In the genomic region with DNA sequence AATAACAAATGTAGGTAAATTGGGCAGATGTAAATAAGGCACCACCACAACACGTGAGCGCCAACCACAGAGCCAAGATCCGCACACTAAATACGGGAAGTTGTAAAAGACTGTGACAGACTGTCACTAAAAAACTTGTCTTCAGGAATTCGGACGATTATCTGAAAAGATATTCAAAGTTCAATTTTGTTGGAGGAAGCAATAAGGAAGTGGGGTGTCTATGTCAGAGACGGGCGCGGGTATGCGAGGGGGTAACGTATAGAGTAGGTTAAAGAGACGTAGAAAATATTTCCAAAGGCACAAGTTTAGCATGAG, we compare ENCODE assay signal across 8 cellular contexts. TPM values are rescaled to one million over a fixed set of nuclear protein-coding genes. Genes with fewer than 3 reads are reported as not detected.
DNase-seq lines count a peak whose midpoint lies in the region; ATAC-seq, FAIRE-seq and TF ChIP-seq lines count a peak whose summit lies in the region.

No MANE protein-coding gene starts in this region.

- FAIRE-seq in astrocyte (lab: Jason Lieb, UNC) (no peak), keratinocyte (lab: Jason Lieb, UNC) (no peak)

- peak overlapping the region; percentile 68 for H3K27ac Mint-ChIP-seq in astrocyte (ENCODE audit: unreplicated experiment)

- peak overlapping the region; percentile 97 for H3K27ac ChIP-seq in astrocyte (ENCODE audit: low read depth, low read length)
- peak overlapping the region; percentile 92 for H3K27ac ChIP-seq in keratinocyte (ENCODE audit: control insufficient read depth, insufficient read depth, low read length)

- H3K27me3 ChIP-seq in astrocyte (ENCODE audit: insufficient read depth, low read length), result no peaks in the 10 kb centered on the region
- H3K27me3 ChIP-seq in keratinocyte (ENCODE audit: control insufficient read depth, extremely low read depth, insufficient read depth, low read length), result no peaks in the 10 kb centered on the region

- H3K4me1 ChIP-seq in astrocyte (ENCODE audit: insufficient read depth, low read length) (peaks cover 22% of the 10 kb centered on the region), keratinocyte (ENCODE audit: control insufficient read depth, extremely low read depth, insufficient read depth, low read length) (peaks cover 21% of the 10 kb centered on the region)

- H3K9me3 Mint-ChIP-seq in astrocyte (ENCODE audit: unreplicated experiment), result no peaks in the 10 kb centered on the region

- TF ChIP-seq CTCF in GM12864 (IDR thresholded peaks at IDR 0.05; ENCODE audit: low read depth, low read length, missing control alignments) (no peak), astrocyte (IDR thresholded peaks at IDR 0.05; ENCODE audit: insufficient read depth, low read depth, low read length) (no peak), keratinocyte (optimal IDR thresholded peaks at IDR 0.05 in 1 of 3, IDR thresholded peaks at IDR 0.05 in 1 of 3, conservative IDR thresholded peaks at IDR 0.05 in 1 of 3; ENCODE audit: extremely low read depth in 1 of 3, insufficient read depth in 2 of 3, low read length in 3 of 3) (no peak), GM20000 (IDR thresholded peaks at IDR 0.05; ENCODE audit: extremely low read depth, missing control alignments) (no peak)

- peak; percentile 79 for DNase-seq in GM12864 (ENCODE audit: low read depth)
- peak; percentile 21 for DNase-seq in SKM-1 treated with dmso at 0.1 percent for 144 hours (lab: John Stamatoyannopoulos, UW; ENCODE audit: unreplicated experiment)
- no peak for DNase-seq in astrocyte (ENCODE audit: low read depth)
- DNase-seq in keratinocyte (ENCODE audit: low read depth, low spot score), result no peak
- peak in 2 of 3 donors; percentile 7 to 16 for DNase-seq in stimulated activated CD4-positive, alpha-beta T cell treated with anti-CD3 and anti-CD28 coated beads, TNF-alpha, amount 100 ng/mL, for 1 hour (ENCODE audit: low read depth in 3 of 3, low spot score in 1 of 3)
- DNase-seq in GM20000 (ENCODE audit: low spot score), result no peak
- DNase-seq in NCI-H2196 (lab: John Stamatoyannopoulos, UW; ENCODE audit: unreplicated experiment), result no peak

- no peaks in the 10 kb centered on the region for H3K27me3 Mint-ChIP-seq in astrocyte (ENCODE audit: low read depth, unreplicated experiment)

- H3K36me3 Mint-ChIP-seq in astrocyte (ENCODE audit: low read depth, unreplicated experiment), result peaks cover 3% of the 10 kb centered on the region

- H3K9ac ChIP-seq in astrocyte (ENCODE audit: low read length), result peak overlapping the region; percentile 91
- peak overlapping the region; percentile 90 for H3K9ac ChIP-seq in keratinocyte (ENCODE audit: control insufficient read depth, extremely low read depth, insufficient read depth, low read length)

- H4K20me1 ChIP-seq in astrocyte (ENCODE audit: insufficient read depth, low read length) (peaks cover 30% of the 10 kb centered on the region), keratinocyte (ENCODE audit: control insufficient read depth, extremely low read depth, insufficient read depth, low read length) (peaks cover 4% of the 10 kb centered on the region)

- H3K79me2 ChIP-seq in astrocyte (ENCODE audit: insufficient read depth, low read length), result peaks cover 35% of the 10 kb centered on the region
- H3K79me2 ChIP-seq in keratinocyte (ENCODE audit: control insufficient read depth, insufficient read depth, low read length), result peaks cover 35% of the 10 kb centered on the region

- dilution Hi-C loops in keratinocyte (cut with MboI; ENCODE audit: extremely low pct_ligation_motif_present, low sequenced_read_pairs), result no loop called here

- peaks cover 11% of the 10 kb centered on the region for H3K36me3 ChIP-seq in astrocyte (ENCODE audit: insufficient read depth, low read length)
- H3K36me3 ChIP-seq in keratinocyte (ENCODE audit: control insufficient read depth in 2 of 2, extremely low read depth in 1 of 2, insufficient read depth in 2 of 2, low read length in 2 of 2), result peaks cover 4 to 11% of the 10 kb centered on the region in 2 experiments

- H3K9me3 ChIP-seq in astrocyte (ENCODE audit: insufficient read depth, low read depth, low read length) (no peaks in the 10 kb centered on the region), keratinocyte (ENCODE audit: control insufficient read depth, low read depth, low read length) (no peaks in the 10 kb centered on the region)

- ATAC-seq in HG02884 (IDR thresholded peaks at IDR 0.05; ENCODE audit: unreplicated experiment), result peak; percentile 18

- H2AFZ ChIP-seq in astrocyte (ENCODE audit: low read depth, low read length) (peak overlapping the region; percentile 94), keratinocyte (ENCODE audit: control insufficient read depth, low read length) (peak overlapping the region; percentile 95)

- H3K4me3 ChIP-seq in GM12864 (ENCODE audit: low read depth, low read length) (peak overlapping the region; percentile 63), astrocyte (ENCODE audit: insufficient read depth, low read depth, low read length) (peak overlapping the region; percentile 75), keratinocyte (ENCODE audit: control insufficient read depth in 2 of 3, extremely low read depth in 1 of 3, insufficient read depth in 2 of 3, low read depth in 1 of 3, low read length in 3 of 3) (peak overlapping the region; percentile 45 to 81 (median 60))

- no peaks in the 10 kb centered on the region for H3K9me1 ChIP-seq in keratinocyte (ENCODE audit: control insufficient read depth, extremely low read depth, insufficient read depth, low read length)

- peaks cover 9% of the 10 kb centered on the region for H3K4me1 Mint-ChIP-seq in astrocyte (ENCODE audit: low read depth, unreplicated experiment)

- peak overlapping the region; percentile 89 for H3K4me2 ChIP-seq in astrocyte (ENCODE audit: low read length)
- peak overlapping the region; percentile 84 for H3K4me2 ChIP-seq in keratinocyte (ENCODE audit: control insufficient read depth, extremely low read depth, insufficient read depth, low read depth, low read length)

- peak overlapping the region; percentile 92 for H3K4me3 Mint-ChIP-seq in astrocyte (ENCODE audit: unreplicated experiment)

RNA-seq across cellular contexts. Expression of a gene that starts 1.5 kb away (rescaled TPM):
- 1,238 and 1,270 TPM in 2 replicates for total RNA-seq in astrocyte
- 447 to 954 TPM (median 865 TPM) in 3 replicates for polyA plus RNA-seq in keratinocyte
- polyA plus RNA-seq in keratinocyte (2011; ENCODE audit: low read depth), result 3,505 TPM
- polyA plus RNA-seq in keratinocyte (2011; cell fraction: cytosol; rRNA removed), result 228 and 323 TPM in 2 replicates
- 1,027 and 1,573 TPM in 2 replicates for polyA plus RNA-seq in keratinocyte (2011; cell fraction: nucleus; rRNA removed)
- polyA plus RNA-seq in keratinocyte (2012; ENCODE audit: low replicate concordance), result 425 and 912 TPM in 2 replicates
- polyA minus RNA-seq in keratinocyte, result 104 to 371 TPM (median 154 TPM) in 3 replicates
- 166 TPM for polyA minus RNA-seq in keratinocyte (2011; cell fraction: cytosol; rRNA and poly(A)+ RNA removed)
- polyA minus RNA-seq in keratinocyte (2011; cell fraction: nucleus; rRNA and poly(A)+ RNA removed), result 332 and 608 TPM in 2 replicates

RNA-seq across cellular contexts. Expression of a gene that starts 37.0 kb away (rescaled TPM):
- total RNA-seq in astrocyte, result 49.7 and 55.6 TPM in 2 replicates
- polyA plus RNA-seq in keratinocyte, result 20.8 to 35.6 TPM (median 27.1 TPM) in 3 replicates
- polyA plus RNA-seq in keratinocyte (2011; ENCODE audit: low read depth), result 26.1 TPM
- polyA plus RNA-seq in keratinocyte (2011; cell fraction: cytosol; rRNA removed), result 12.7 and 24.8 TPM in 2 replicates
- 28.9 and 42.6 TPM in 2 replicates for polyA plus RNA-seq in keratinocyte (2011; cell fraction: nucleus; rRNA removed)
- polyA plus RNA-seq in keratinocyte (2012; ENCODE audit: low replicate concordance), result 21.0 and 31.1 TPM in 2 replicates
- 3.3 to 26.9 TPM (median 17.3 TPM) in 3 replicates for polyA minus RNA-seq in keratinocyte
- 11.7 TPM for polyA minus RNA-seq in keratinocyte (2011; cell fraction: cytosol; rRNA and poly(A)+ RNA removed)
- 19.2 and 30.3 TPM in 2 replicates for polyA minus RNA-seq in keratinocyte (2011; cell fraction: nucleus; rRNA and poly(A)+ RNA removed)

Comparison
In these comparisons a context has a peak if more than half of its experiments do, and no peak if none do; other contexts are left out.
1. DNase-seq: peak in GM12864 (single experiment), SKM-1 treated with dmso at 0.1 percent for 144 hours (single experiment) and stimulated activated CD4-positive, alpha-beta T cell treated with anti-CD3 and anti-CD28 coated beads, TNF-alpha, amount 100 ng/mL, for 1 hour (2 of 3); none in astrocyte (single experiment), keratinocyte (single experiment), GM20000 (single experiment) and NCI-H2196 (single experiment).
2. Peak in every context shown above with its lines, with median percentiles within 50 percentile points of each other: H3K4me3 ChIP-seq.